Comparison of ENCODE assay signal across 11 cellular contexts in genomic region chr19:2740314-2740656, GRCh38. TPM values are rescaled to one million over a fixed set of nuclear protein-coding genes. Genes with fewer than 3 reads are reported as not detected.
DNase-seq lines count a peak whose midpoint lies in the region; ATAC-seq and TF ChIP-seq lines count a peak whose summit lies in the region.
"Had no signal": no experiment of that assay in that cellular context is flagged by ENCODE, and none has a peak within 500 bp of the region (broad histone marks: within the 10 kb centered on the region; RNA-seq: fewer than 3 reads in every experiment).

No MANE protein-coding gene starts in this region.

- peaks cover 7% of the 10 kb centered on the region for H3K4me1 ChIP-seq in testis

- 32 to 33% methylated on average over 13 of the region's 13 CpGs for WGBS in testis, 2 donors

- no peak for DNase-seq in activated naive CD4-positive, alpha-beta T cell treated with anti-CD3 and anti-CD28 coated beads, Interleukin-2, amount 10 ng/mL, durations not matched to agents 7 days and 5 days
- DNase-seq in activated naive CD4-positive, alpha-beta T cell treated with Interleukin-2 at 50 U/mL for 16 hours: no peak
- DNase-seq in immature natural killer cell (no peak), testis (no peak), COLO668 (lab: John Stamatoyannopoulos, UW; ENCODE audit: unreplicated experiment) (no peak)

- CTCF ChIA-PET in activated naive CD4-positive, alpha-beta T cell treated with anti-CD3 and anti-CD28 coated beads, Interleukin-2, amount 10 ng/mL, durations not matched to agents 7 days and 5 days (lab: Charles Lee): interaction anchor here (0.6 to 1.9 kb wide), 2 partner anchors 9 to 92 kb away, joined by 3 to 9 read pairs; no protein-coding TSS in a partner anchor

- TF ChIP-seq CTCF in VCaP (conservative IDR thresholded peaks at IDR 0.05) (no peak), testis (IDR thresholded peaks at IDR 0.05) (no peak)

- no peak overlapping the region for H3K27ac Mint-ChIP-seq in activated naive CD4-positive, alpha-beta T cell treated with anti-CD3 and anti-CD28 coated beads, Interleukin-2, amount 10 ng/mL, durations not matched to agents 7 days and 5 days
- peak overlapping the region in 2 of 6 donors; percentile 23 to 48 for H3K27ac Mint-ChIP-seq in immature natural killer cell

- peaks cover 31% of the 10 kb centered on the region for H3K27me3 Mint-ChIP-seq in activated naive CD4-positive, alpha-beta T cell treated with anti-CD3 and anti-CD28 coated beads, Interleukin-2, amount 10 ng/mL, durations not matched to agents 7 days and 5 days
- peaks cover 4 to 10% (median 6%) of the 10 kb centered on the region in 3 donors for H3K27me3 Mint-ChIP-seq in immature natural killer cell (ENCODE audit: low read depth in 3 of 3)

- TF ChIP-seq POLR2A in testis (IDR thresholded peaks at IDR 0.05): no peak

- no peaks in the 10 kb centered on the region for H3K27me3 ChIP-seq in testis
- H3K27me3 ChIP-seq: ovary had no signal

- H3K36me3 ChIP-seq in testis (ENCODE audit: low read depth, missing control alignments): no peaks in the 10 kb centered on the region
- H3K36me3 ChIP-seq: ovary had no signal

- no peaks in the 10 kb centered on the region for H3K9me3 ChIP-seq in testis
- H3K9me3 ChIP-seq: ovary had no signal

- H3K27ac ChIP-seq in VCaP (peak overlapping the region; percentile 65), testis (no peak overlapping the region)
- H3K27ac ChIP-seq: epithelial cell of prostate had no signal

- ATAC-seq in GM19463 (IDR thresholded peaks at IDR 0.05; ENCODE audit: unreplicated experiment) (no peak), HG02970 (IDR thresholded peaks at IDR 0.05; ENCODE audit: low FRiP score, unreplicated experiment) (no peak)

- H3K4me3 Mint-ChIP-seq in activated naive CD4-positive, alpha-beta T cell treated with anti-CD3 and anti-CD28 coated beads, Interleukin-2, amount 10 ng/mL, durations not matched to agents 7 days and 5 days: peak overlapping the region; percentile 90
- H3K4me3 Mint-ChIP-seq in immature natural killer cell: peak overlapping the region in 4 of 5 donors; percentile 80 to 88 (median 84)

- H3K4me1 Mint-ChIP-seq in activated naive CD4-positive, alpha-beta T cell treated with anti-CD3 and anti-CD28 coated beads, Interleukin-2, amount 10 ng/mL, durations not matched to agents 7 days and 5 days: peaks cover 16% of the 10 kb centered on the region
- peaks cover 21 to 34% of the 10 kb centered on the region in 2 donors for H3K4me1 Mint-ChIP-seq in immature natural killer cell

- H3K9me3 Mint-ChIP-seq in activated naive CD4-positive, alpha-beta T cell treated with anti-CD3 and anti-CD28 coated beads, Interleukin-2, amount 10 ng/mL, durations not matched to agents 7 days and 5 days: no peaks in the 10 kb centered on the region
- no peaks in the 10 kb centered on the region for H3K9me3 Mint-ChIP-seq in immature natural killer cell

- intact Hi-C loops in testis (cut with DNase I; ENCODE audit: low total_unique reads): no loop called here

- peak overlapping the region; percentile 91 to 92 for H3K4me3 ChIP-seq in testis

- H3K36me3 Mint-ChIP-seq in activated naive CD4-positive, alpha-beta T cell treated with anti-CD3 and anti-CD28 coated beads, Interleukin-2, amount 10 ng/mL, durations not matched to agents 7 days and 5 days: peaks cover 14% of the 10 kb centered on the region
- H3K36me3 Mint-ChIP-seq in immature natural killer cell: peaks cover 0 to 7% (median 5%) of the 10 kb centered on the region in 3 donors

RNA-seq across cellular contexts. Expression of gene SLC39A3, which starts 0.5 kb away (rescaled TPM):
- polyA plus RNA-seq in immature natural killer cell (10 to 100 TPM; 43.8 to 63.7 (median 46.8) TPM), testis (ENCODE audit: insufficient read depth, low read depth, low replicate concordance) (198 TPM)
- total RNA-seq in testis: 100 to 1,000 TPM; 126 to 160 TPM

RNA-seq across cellular contexts. Expression of gene DIRAS1, which starts 19.1 kb away (rescaled TPM):
- polyA plus RNA-seq in immature natural killer cell: not detected
- 10 to 100 TPM; 22.5 to 33.1 TPM for total RNA-seq in testis
- polyA plus RNA-seq in testis (ENCODE audit: insufficient read depth, low read depth, low replicate concordance): 8.1 TPM

RNA-seq across cellular contexts. Expression of gene GNG7, which starts 37.8 kb away (rescaled TPM):
- under 1 TPM; 0.22 to 0.84 (median 0.33) TPM for polyA plus RNA-seq in immature natural killer cell
- 10 to 100 TPM; 25.3 to 38.7 TPM for total RNA-seq in testis
- 16.9 TPM for polyA plus RNA-seq in testis (ENCODE audit: insufficient read depth, low read depth, low replicate concordance)
- total RNA-seq: M059J had no signal

RNA-seq across cellular contexts. Expression of gene SGTA, which starts 42.8 kb away (rescaled TPM):
- polyA plus RNA-seq in immature natural killer cell (10 to 100 TPM; 32.1 to 47.6 (median 34.3) TPM), testis (ENCODE audit: insufficient read depth, low read depth, low replicate concordance) (99.6 TPM)
- total RNA-seq in testis: 100 to 1,000 TPM in 1 of 2 donors, 10 to 100 TPM in 1; 93.9 to 100 TPM

RNA-seq across cellular contexts. Expression of gene THOP1, which starts 45.0 kb away (rescaled TPM):
- polyA plus RNA-seq in immature natural killer cell: 10 to 100 TPM; 20.0 to 39.9 (median 31.6) TPM
- 100 to 1,000 TPM; 111 to 134 TPM for total RNA-seq in testis
- 166 TPM for polyA plus RNA-seq in testis (ENCODE audit: insufficient read depth, low read depth, low replicate concordance)
